Comparison of ENCODE assay signal across 1 cellular context in genomic region chr5:172178301-172179031, GRCh38.
TF ChIP-seq lines count a peak whose summit lies in the region.

No MANE protein-coding gene starts in this region.

TF ChIP-seq in H1, 55 proteins besides CTCF, POLR2A, EP300 and RAD21:
- TF ChIP-seq CBX8 (IDR thresholded peaks at IDR 0.05; ENCODE audit: borderline replicate concordance, low read depth, low read length) (no peak), POLR2AphosphoS5 (IDR thresholded peaks at IDR 0.05; ENCODE audit: low read depth, low read length) (no peak), PHF8 (conservative IDR thresholded peaks at IDR 0.05; ENCODE audit: low read depth, low read length) (no peak), CTBP2 (IDR thresholded peaks at IDR 0.05; ENCODE audit: borderline replicate concordance, insufficient read depth, insufficient read length, low read length) (no peak), TAF7 (optimal IDR thresholded peaks at IDR 0.05; ENCODE audit: borderline replicate concordance, low read depth, low read length) (no peak), CEBPB (IDR thresholded peaks at IDR 0.05; ENCODE audit: low read depth, low read length) (no peak), SRF (IDR thresholded peaks at IDR 0.05; ENCODE audit: low read depth, low read length) (no peak), CREB1 (IDR thresholded peaks at IDR 0.05) (no peak), ASH2L (IDR thresholded peaks at IDR 0.05; ENCODE audit: low read length) (no peak), HDAC6 (IDR thresholded peaks at IDR 0.05; ENCODE audit: low read depth, low read length) (no peak), POU5F1 (IDR thresholded peaks at IDR 0.05; ENCODE audit: low read depth, low read length) (no peak)
TF ChIP-seq in H1: peak in this region for 0.
